In the genomic region with DNA sequence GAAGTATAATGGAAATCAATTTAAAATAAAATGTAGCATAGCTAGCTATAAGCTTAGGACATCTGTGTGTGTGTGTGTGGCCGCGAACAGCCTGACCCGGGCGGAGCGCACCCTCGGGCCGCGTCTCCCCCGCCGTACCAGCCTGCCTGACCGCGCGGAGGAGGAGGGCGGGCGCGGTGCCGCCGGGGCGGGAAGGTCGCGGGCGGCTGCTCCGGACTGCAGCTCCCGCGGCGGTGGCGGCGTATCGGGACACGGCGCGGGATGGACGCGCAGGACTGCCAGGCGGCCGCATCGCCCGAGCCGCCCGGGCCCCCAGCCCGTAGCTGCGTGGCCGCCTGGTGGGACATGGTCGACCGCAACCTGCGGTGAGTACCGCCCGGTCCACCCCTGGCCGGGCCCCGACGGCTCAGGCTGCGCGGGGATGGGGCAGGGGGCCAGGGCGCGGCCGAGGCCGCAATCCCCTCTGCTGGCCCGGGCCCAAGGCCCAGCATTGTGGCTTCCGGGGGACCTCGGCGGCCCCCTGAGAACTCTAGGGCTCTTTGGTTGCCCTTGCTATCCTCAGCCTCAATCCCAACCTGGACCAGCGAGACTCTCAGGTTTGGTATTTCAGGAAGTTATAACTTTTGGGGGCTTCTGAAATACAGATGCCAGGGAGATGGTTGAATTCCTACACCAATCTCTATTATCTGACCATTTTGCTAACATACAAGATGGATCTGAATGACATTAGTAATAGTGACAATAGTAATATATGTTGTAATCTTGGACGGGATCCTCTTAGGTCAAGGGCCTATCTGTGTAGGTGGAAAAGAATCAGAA, we compare ENCODE assay signal across 13 cellular contexts. TPM values are rescaled to one million over a fixed set of nuclear protein-coding genes. Genes with fewer than 3 reads are reported as not detected.
DNase-seq lines count a peak whose midpoint lies in the region; ATAC-seq, FAIRE-seq and TF ChIP-seq lines count a peak whose summit lies in the region.
"Had no signal": no experiment of that assay in that cellular context is flagged by ENCODE, and none has a peak within 500 bp of the region (broad histone marks: within the 10 kb centered on the region; RNA-seq: fewer than 3 reads in every experiment).

Gene ABHD12B (plus strand): TSS at position 140 of the 819 bp plus-strand sequence. CDS start 122 bp downstream, at position 262.

- H3K27me3 Mint-ChIP-seq in stimulated activated naive CD8-positive, alpha-beta T cell treated with anti-CD3 and anti-CD28 coated beads, Interleukin-15, Interleukin-2, amounts not matched to agents 100 ng/mL and 50 ng/mL, for 24 hours = peaks cover 81% of the 10 kb centered on the region
- H3K27me3 Mint-ChIP-seq in natural killer cell treated with Interleukin-12 subunit alpha and Interleukin-12 subunit beta and Interleukin-15 and Interleukin-18, amount 100 ng/mL, for 72 hours = peaks cover 63 to 80% of the 10 kb centered on the region in 2 donors

- no peak for DNase-seq in stimulated activated naive CD8-positive, alpha-beta T cell treated with anti-CD3 and anti-CD28 coated beads, Interleukin-15, Interleukin-2, amounts not matched to agents 100 U/mL and 50 U/mL, for 24 hours
- DNase-seq in fibroblast of pulmonary artery (ENCODE audit: low read depth) (peak; percentile 9), activated gamma-delta T cell (lab: John Stamatoyannopoulos, UW) (no peak), DMS79 (lab: John Stamatoyannopoulos, UW) (no peak), GM12892 (ENCODE audit: insufficient read length) (no peak)
- no peak for DNase-seq in natural killer cell treated with Interleukin-12 subunit alpha and Interleukin-12 subunit beta and Interleukin-15 and Interleukin-18, amount 100 ng/mL, for 72 hours (ENCODE audit: low spot score)
- DNase-seq: NCI-H524 treated with DMSO at 0.1 percent for 48 hours had no signal

- no peaks in the 10 kb centered on the region for H3K36me3 Mint-ChIP-seq in stimulated activated naive CD8-positive, alpha-beta T cell treated with anti-CD3 and anti-CD28 coated beads, Interleukin-15, Interleukin-2, amounts not matched to agents 100 ng/mL and 50 ng/mL, for 24 hours (ENCODE audit: low read depth)
- H3K36me3 Mint-ChIP-seq in natural killer cell treated with Interleukin-12 subunit alpha and Interleukin-12 subunit beta and Interleukin-15 and Interleukin-18, amount 100 ng/mL, for 72 hours = no peaks in the 10 kb centered on the region

- no peak within 1 kb of the TSS for H3K4me3 ChIP-seq in fibroblast of pulmonary artery (replicated peaks; ENCODE audit: low read depth, low read length)
- H3K4me3 ChIP-seq: K562 had no signal

- no peaks in the 10 kb centered on the region for H3K9me3 Mint-ChIP-seq in stimulated activated naive CD8-positive, alpha-beta T cell treated with anti-CD3 and anti-CD28 coated beads, Interleukin-15, Interleukin-2, amounts not matched to agents 100 ng/mL and 50 ng/mL, for 24 hours
- H3K9me3 Mint-ChIP-seq in natural killer cell treated with Interleukin-12 subunit alpha and Interleukin-12 subunit beta and Interleukin-15 and Interleukin-18, amount 100 ng/mL, for 72 hours = no peaks in the 10 kb centered on the region

- no peak for TF ChIP-seq CTCF in fibroblast of pulmonary artery (IDR thresholded peaks at IDR 0.05; ENCODE audit: low read length, missing control alignments)

- H3K4me3 Mint-ChIP-seq in stimulated activated naive CD8-positive, alpha-beta T cell treated with anti-CD3 and anti-CD28 coated beads, Interleukin-15, Interleukin-2, amounts not matched to agents 100 ng/mL and 50 ng/mL, for 24 hours = peak within 1 kb of the TSS; percentile 19
- no peak within 1 kb of the TSS for H3K4me3 Mint-ChIP-seq in natural killer cell treated with Interleukin-12 subunit alpha and Interleukin-12 subunit beta and Interleukin-15 and Interleukin-18, amount 100 ng/mL, for 72 hours

- H3K4me1 Mint-ChIP-seq in stimulated activated naive CD8-positive, alpha-beta T cell treated with anti-CD3 and anti-CD28 coated beads, Interleukin-15, Interleukin-2, amounts not matched to agents 100 ng/mL and 50 ng/mL, for 24 hours (ENCODE audit: low read depth) = peaks cover 41% of the 10 kb centered on the region
- H3K4me1 Mint-ChIP-seq in natural killer cell treated with Interleukin-12 subunit alpha and Interleukin-12 subunit beta and Interleukin-15 and Interleukin-18, amount 100 ng/mL, for 72 hours (ENCODE audit: low read depth in 2 of 2) = peaks cover 6 to 13% of the 10 kb centered on the region in 2 donors

- no peak for FAIRE-seq in GM12892 (lab: Jason Lieb, UNC)
- FAIRE-seq: K562 had no signal

- no peak for TF ChIP-seq POLR2A in GM12892 (IDR thresholded peaks at IDR 0.05; ENCODE audit: low read depth, low read length)

- no peak within 1 kb of the TSS for H3K27ac Mint-ChIP-seq in stimulated activated naive CD8-positive, alpha-beta T cell treated with anti-CD3 and anti-CD28 coated beads, Interleukin-15, Interleukin-2, amounts not matched to agents 100 ng/mL and 50 ng/mL, for 24 hours
- no peak within 1 kb of the TSS for H3K27ac Mint-ChIP-seq in natural killer cell treated with Interleukin-12 subunit alpha and Interleukin-12 subunit beta and Interleukin-15 and Interleukin-18, amount 100 ng/mL, for 72 hours

- no peak for ATAC-seq in stimulated activated naive CD8-positive, alpha-beta T cell treated with anti-CD3 and anti-CD28 coated beads, Interleukin-15, Interleukin-2, amounts not matched to agents 100 U/mL and 50 U/mL, for 24 hours
- ATAC-seq in natural killer cell treated with Interleukin-12 subunit alpha and Interleukin-12 subunit beta and Interleukin-15 and Interleukin-18, amount 100 ng/mL, for 72 hours = peak; percentile 31 to 55
- ATAC-seq in GM19455 (IDR thresholded peaks at IDR 0.05; ENCODE audit: unreplicated experiment) = no peak
- ATAC-seq: K562 had no signal

RNA-seq across cellular contexts. Expression of gene ABHD12B, which starts in this region (rescaled TPM):
- total RNA-seq in natural killer cell treated with Interleukin-12 subunit alpha and Interleukin-12 subunit beta and Interleukin-15 and Interleukin-18, amount 100 ng/mL, for 72 hours = under 1 TPM in 1 of 2 donors, not detected in 1; 0.73 TPM
- 0.64 TPM for polyA plus RNA-seq in GM12892 (2012; ENCODE audit: missing spikeins)
- total RNA-seq: glomerular endothelial cell, K562, tibial nerve had no signal
- polyA plus RNA-seq: BJ, K562 had no signal

Comparison
In these comparisons a context has a peak if more than half of its experiments do, and no peak if none do; other contexts are left out.
1. Peak in ATAC-seq in natural killer cell treated with Interleukin-12 subunit alpha and Interleukin-12 subunit beta and Interleukin-15 and Interleukin-18, amount 100 ng/mL, for 72 hours; RNA of the gene not detected or under 1 TPM.